Comparison of ENCODE assay signal across 8 cellular contexts in the genomic region with DNA sequence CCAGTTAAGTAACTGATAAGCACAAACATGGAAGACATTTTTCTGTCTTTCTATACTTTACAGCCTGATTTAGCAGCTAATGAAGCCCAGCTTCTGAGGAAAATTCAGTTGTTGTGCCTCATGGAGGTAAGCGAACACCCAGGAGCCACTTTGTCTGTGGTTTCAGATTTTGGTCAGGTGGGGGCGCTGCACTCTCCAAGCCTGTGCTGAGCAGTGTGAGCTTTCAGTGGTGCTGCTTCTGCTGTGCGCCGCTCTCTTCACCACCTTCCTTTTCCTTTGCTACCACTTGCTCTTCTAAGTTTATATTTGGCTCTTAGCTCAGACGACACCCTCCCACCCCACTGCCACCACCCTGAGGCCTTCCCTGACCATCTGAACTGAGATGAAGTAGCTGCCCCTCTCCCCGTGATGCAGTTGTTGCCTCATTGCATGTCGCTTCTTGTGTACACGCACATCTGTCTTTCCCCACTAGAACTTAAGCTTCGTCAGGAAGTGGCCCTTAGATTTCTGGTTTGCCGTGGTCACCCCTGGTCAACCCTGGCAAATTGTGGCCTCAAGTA. TPM values are rescaled to one million over a fixed set of nuclear protein-coding genes. Genes with fewer than 3 reads are reported as not detected.
DNase-seq lines count a peak whose midpoint lies in the region; ATAC-seq and TF ChIP-seq lines count a peak whose summit lies in the region.

No MANE protein-coding gene starts in this region.

- no peaks in the 10 kb centered on the region for H3K9me2 ChIP-seq in OCI-LY7 (ENCODE audit: insufficient read depth, low read length)

- no TSS peak for BruUV-seq in OCI-LY7 (replicated peaks; lab: Mats Ljungman, UMichigan)

- intact Hi-C loops in OCI-LY7 (cut with micrococcal nuclease; ENCODE audit: unreplicated experiment) (loop anchor here (2.0 to 10.0 kb wide), 2 partner anchors 54 to 110 kb away; a partner anchor contains a TSS), posterior vena cava (cut with DNase I) (no loop called here), aorta (cut with DNase I) (loop anchor here in 1 of 2 donors (1.0 to 5.0 kb wide), 2 partner anchors 36 to 111 kb away; a partner anchor contains a TSS)

- no peak overlapping the region for H3K4me3 ChIP-seq in OCI-LY7 (ENCODE audit: low read depth, low read length, poor library complexity, severe bottlenecking)
- H3K4me3 ChIP-seq in foreskin fibroblast (ENCODE audit: low read depth in 1 of 2, low read length in 2 of 2) = no peak overlapping the region
- H3K4me3 ChIP-seq in aorta (ENCODE audit: low read length in 2 of 2) = no peak overlapping the region

- H3K4me1 ChIP-seq in OCI-LY7 (ENCODE audit: insufficient read depth, low read length, poor library complexity, severe bottlenecking) (no peaks in the 10 kb centered on the region), aorta (ENCODE audit: control insufficient read depth in 1 of 2, insufficient read depth in 2 of 2, low read length in 2 of 2) (no peaks in the 10 kb centered on the region)

- H4K20me1 ChIP-seq in OCI-LY7 (ENCODE audit: insufficient read depth, low read length) = no peaks in the 10 kb centered on the region

- DNase-seq in NCI-H510A treated with DMSO at 0.1 percent for 48 hours (lab: John Stamatoyannopoulos, UW) (peak; percentile 9), NCI-H510A (lab: John Stamatoyannopoulos, UW) (no peak), OCI-LY7 (ENCODE audit: low spot score) (peak; percentile 60), activated T-helper 1 cell treated with Interleukin-2 at 50 U/mL for 16 hours (ENCODE audit: low read depth) (peak; percentile 67), foreskin fibroblast (peak; percentile 54 to 80), posterior vena cava (ENCODE audit: low spot score) (peak; percentile 89), aorta (peak; percentile 77 to 85)

- ATAC-seq in aorta (ENCODE audit: low FRiP score) (peak; percentile 69), GM18511 (IDR thresholded peaks at IDR 0.05; ENCODE audit: unreplicated experiment) (no peak)

- H3K27ac ChIP-seq in OCI-LY7 (ENCODE audit: low read depth, low read length, poor library complexity, severe bottlenecking) = no peak overlapping the region
- peak overlapping the region in 1 of 2 donors; percentile 13 for H3K27ac ChIP-seq in aorta (ENCODE audit: low read depth in 1 of 2, low read length in 2 of 2)

- H2AFZ ChIP-seq in OCI-LY7 (ENCODE audit: low read length) = no peak overlapping the region

- H3K9me3 ChIP-seq in OCI-LY7 (ENCODE audit: low read length) (no peaks in the 10 kb centered on the region), aorta (ENCODE audit: control insufficient read depth, low read length) (no peaks in the 10 kb centered on the region)

- no peaks in the 10 kb centered on the region for H3K79me2 ChIP-seq in OCI-LY7 (ENCODE audit: insufficient read depth, low read depth, low read length)

- WGBS in aorta, 2 donors = 72 to 74% methylated on average over 10 of the region's 10 CpGs

- no peak overlapping the region for H3K4me2 ChIP-seq in OCI-LY7 (ENCODE audit: low read length)

- H3K36me3 ChIP-seq in OCI-LY7 (ENCODE audit: insufficient read depth, low read length) (peaks cover 79% of the 10 kb centered on the region), aorta (ENCODE audit: control insufficient read depth in 1 of 2, insufficient read depth in 2 of 2, low read length in 1 of 2) (peaks cover 4 to 6% of the 10 kb centered on the region in 2 donors)

- CTCF ChIA-PET in OCI-LY7 (lab: Charles Lee; ENCODE audit: unreplicated experiment) = interaction anchor here (1.1 to 1.8 kb wide), 4 partner anchors 11 to 113 kb away, joined by 3 to 7 read pairs (median 4); no protein-coding TSS in a partner anchor

- POLR2A ChIA-PET in OCI-LY7 (lab: Charles Lee) = interaction anchor here (0.8 to 1.6 kb wide), 5 partner anchors 9 to 44 kb away, joined by 3 to 5 read pairs (median 4); a partner anchor contains a TSS

- TF ChIP-seq CTCF in OCI-LY7 (conservative IDR thresholded peaks at IDR 0.05; ENCODE audit: low read length) (peak; percentile 91), foreskin fibroblast (IDR thresholded peaks at IDR 0.05; ENCODE audit: low read depth, low read length) (peak; percentile 74)

- H3K27me3 ChIP-seq in aorta (ENCODE audit: control insufficient read depth in 1 of 2, insufficient read depth in 2 of 2, low read length in 1 of 2) = no peaks in the 10 kb centered on the region

RNA-seq across cellular contexts. Expression of a gene that starts 14.0 kb away (rescaled TPM):
- total RNA-seq in OCI-LY7 (2014; rRNA removed; shearing (Covaris generic)) = 146 and 156 TPM in 2 replicates
- 134 and 154 TPM in 2 replicates for total RNA-seq in OCI-LY7 (2022)
- total RNA-seq in posterior vena cava = 10 to 100 TPM; 83.2 to 89.6 TPM
- total RNA-seq in aorta = 10 to 100 TPM; 75.4 to 80.9 TPM
- 100 to 1,000 TPM in 1 of 2 donors, 10 to 100 TPM in 1; 70.9 to 123 TPM for polyA plus RNA-seq in aorta

RNA-seq across cellular contexts. Expression of a gene that starts 14.7 kb away (rescaled TPM):
- total RNA-seq in OCI-LY7 (2014; rRNA removed; shearing (Covaris generic)) = 8.5 and 10.3 TPM in 2 replicates
- total RNA-seq in OCI-LY7 (2022) (18.5 and 21.0 TPM in 2 replicates), posterior vena cava (10 to 100 TPM in 1 of 2 donors, 1 to 10 TPM in 1; 9.1 to 13.3 TPM), aorta (10 to 100 TPM in 1 of 2 donors, 1 to 10 TPM in 1; 8.6 to 17.6 TPM)
- polyA plus RNA-seq in aorta = 10 to 100 TPM; 14.8 to 24.8 TPM

RNA-seq across cellular contexts. Expression of a gene that starts 27.4 kb away (rescaled TPM):
- total RNA-seq in OCI-LY7 (2014; rRNA removed; shearing (Covaris generic)) = 0.25 and 0.39 TPM in 2 replicates
- 0.65 and 2.0 TPM in 2 replicates for total RNA-seq in OCI-LY7 (2022)
- total RNA-seq in posterior vena cava = under 1 TPM; 0.38 to 0.42 TPM
- under 1 TPM; 0.66 to 0.88 TPM for total RNA-seq in aorta
- 1 to 10 TPM in 1 of 2 donors, not detected in 1; 6.1 TPM for polyA plus RNA-seq in aorta

RNA-seq across cellular contexts. Expression of a gene that starts 38.1 kb away (rescaled TPM):
- total RNA-seq in OCI-LY7 (2014; rRNA removed; shearing (Covaris generic)) = 6.3 and 7.0 TPM in 2 replicates
- 0.93 and 1.2 TPM in 2 replicates for total RNA-seq in OCI-LY7 (2022)
- total RNA-seq in posterior vena cava = 10 to 100 TPM; 18.8 to 20.7 TPM
- 10 to 100 TPM; 42.1 to 61.6 TPM for total RNA-seq in aorta
- 100 to 1,000 TPM in 1 of 2 donors, 10 to 100 TPM in 1; 23.9 to 197 TPM for polyA plus RNA-seq in aorta

RNA-seq across cellular contexts. Expression of a gene that starts 43.3 kb away (rescaled TPM):
- total RNA-seq in OCI-LY7 (2014; rRNA removed; shearing (Covaris generic)) = 125 and 136 TPM in 2 replicates
- total RNA-seq in OCI-LY7 (2022) (92.0 and 97.6 TPM in 2 replicates), posterior vena cava (10 to 100 TPM; 73.8 to 87.5 TPM), aorta (10 to 100 TPM; 70.1 to 77.3 TPM)
- polyA plus RNA-seq in aorta = 10 to 100 TPM; 30.6 to 65.6 TPM
